In genomic region chr14:60658116-60658515, GRCh38 we compare ENCODE assay signal across 9 cellular contexts. TPM values are rescaled to one million over a fixed set of nuclear protein-coding genes. Genes with fewer than 3 reads are reported as not detected.
DNase-seq lines count a peak whose midpoint lies in the region; ATAC-seq and TF ChIP-seq lines count a peak whose summit lies in the region.
"Had no signal": no experiment of that assay in that cellular context is flagged by ENCODE, and none has a peak within 500 bp of the region (broad histone marks: within the 10 kb centered on the region; RNA-seq: fewer than 3 reads in every experiment).

No MANE protein-coding gene starts in this region.

- H3K9ac ChIP-seq in iPS-18a (ENCODE audit: low read length) = no peak overlapping the region

- TF ChIP-seq POLR2A in stomach (IDR thresholded peaks at IDR 0.05) = no peak

- H3K36me3 ChIP-seq in iPS-18a (ENCODE audit: control insufficient read depth, low read depth, low read length) (no peaks in the 10 kb centered on the region), stomach (no peaks in the 10 kb centered on the region)

- no peak overlapping the region for H3K27ac Mint-ChIP-seq in activated naive CD4-positive, alpha-beta T cell treated with anti-CD3 and anti-CD28 coated beads for 36 hours
- no peak overlapping the region for H3K27ac Mint-ChIP-seq in activated B cell treated with CpG ODN at 0.5 μM for 24 hours

- no peaks in the 10 kb centered on the region for H3K9me3 Mint-ChIP-seq in activated naive CD4-positive, alpha-beta T cell treated with anti-CD3 and anti-CD28 coated beads for 36 hours
- H3K9me3 Mint-ChIP-seq in activated B cell treated with CpG ODN at 0.5 μM for 24 hours = peaks cover 17% of the 10 kb centered on the region

- H3K9me3 ChIP-seq in iPS-18a (ENCODE audit: control insufficient read depth, low read depth, low read length) (no peaks in the 10 kb centered on the region), stomach (no peaks in the 10 kb centered on the region)

- H3K4me3 ChIP-seq in iPS-18a (ENCODE audit: low read length) (peak overlapping the region; percentile 63), stomach (peak overlapping the region; percentile 52 to 86 (median 60))

- POLR2A ChIA-PET in activated B cell treated with CpG ODN at 0.5 μM for 24 hours (lab: Charles Lee) = no interaction called here

- DNase-seq in activated naive CD4-positive, alpha-beta T cell treated with anti-CD3 and anti-CD28 coated beads for 36 hours = no peak
- no peak for DNase-seq in activated naive CD4-positive, alpha-beta T cell treated with Interleukin-2 at 50 U/mL for 16 hours
- DNase-seq in activated B cell treated with CpG ODN at 0.5 μM for 24 hours = no peak
- DNase-seq in stomach = no peak
- no peak for DNase-seq in stimulated activated CD4-positive, alpha-beta T cell treated with anti-CD3 and anti-CD28 coated beads, Interleukin-1b, Interleukin-23, amount 100 ng/mL, for 48 hours
- DNase-seq in SKM-1 treated with dmso at 0.1 percent for 144 hours (lab: John Stamatoyannopoulos, UW; ENCODE audit: unreplicated experiment) = no peak
- DNase-seq in Kasumi-1 (lab: John Stamatoyannopoulos, UW) = no peak
- DNase-seq: activated CD8-positive, alpha-beta memory T cell treated with anti-CD3 and anti-CD28 coated beads, Interleukin-2, amount 50 U/mL, for 4 hours had no signal

- no peak for ATAC-seq in activated B cell treated with CpG ODN at 0.5 μM for 24 hours (ENCODE audit: low read depth)

- peaks cover 29% of the 10 kb centered on the region for H3K4me1 Mint-ChIP-seq in activated naive CD4-positive, alpha-beta T cell treated with anti-CD3 and anti-CD28 coated beads for 36 hours (ENCODE audit: low read depth)
- peaks cover 39% of the 10 kb centered on the region for H3K4me1 Mint-ChIP-seq in activated B cell treated with CpG ODN at 0.5 μM for 24 hours

- intact Hi-C loops in activated naive CD4-positive, alpha-beta T cell treated with anti-CD3 and anti-CD28 coated beads for 36 hours (cut with micrococcal nuclease) = no loop called here
- intact Hi-C loops in activated B cell treated with CpG ODN at 0.5 μM for 24 hours (cut with micrococcal nuclease) = loop anchor here (10.0 kb wide), 3 partner anchors 323 to 1193 kb away; partner anchors contain the start of gene GPR135
- intact Hi-C loops in stomach (cut with DNase I; ENCODE audit: low total_unique reads) = no loop called here

- peak overlapping the region; percentile 75 for H3K4me3 Mint-ChIP-seq in activated naive CD4-positive, alpha-beta T cell treated with anti-CD3 and anti-CD28 coated beads for 36 hours
- peak overlapping the region; percentile 90 for H3K4me3 Mint-ChIP-seq in activated B cell treated with CpG ODN at 0.5 μM for 24 hours

- TF ChIP-seq CTCF in activated B cell treated with CpG ODN at 0.5 μM for 24 hours (IDR thresholded peaks at IDR 0.05) (no peak), stomach (IDR thresholded peaks at IDR 0.05) (no peak)

- H3K4me1 ChIP-seq in iPS-18a (ENCODE audit: control insufficient read depth, low read depth, low read length) (peaks cover 29% of the 10 kb centered on the region), stomach (peaks cover 20 to 34% (median 28%) of the 10 kb centered on the region in 4 donors)

- peaks cover 73% of the 10 kb centered on the region for H3K27me3 ChIP-seq in iPS-18a (ENCODE audit: control insufficient read depth, insufficient read depth, low read length)
- H3K27me3 ChIP-seq in stomach = peaks cover 7 to 95% (median 53%) of the 10 kb centered on the region in 3 donors

- peaks cover 71% of the 10 kb centered on the region for H3K27me3 Mint-ChIP-seq in activated naive CD4-positive, alpha-beta T cell treated with anti-CD3 and anti-CD28 coated beads for 36 hours (ENCODE audit: low read depth)
- H3K27me3 Mint-ChIP-seq in activated B cell treated with CpG ODN at 0.5 μM for 24 hours = peaks cover 67% of the 10 kb centered on the region

- CTCF ChIA-PET in activated naive CD4-positive, alpha-beta T cell treated with anti-CD3 and anti-CD28 coated beads for 36 hours (lab: Charles Lee) = no interaction called here
- CTCF ChIA-PET in activated B cell treated with CpG ODN at 0.5 μM for 24 hours (lab: Charles Lee) = interaction anchor here (1.4 to 2.2 kb wide), 2 partner anchors 96 to 368 kb away, joined by 3 to 10 read pairs; no protein-coding TSS in a partner anchor

- no peak for TF ChIP-seq EP300 in stomach (IDR thresholded peaks at IDR 0.05)

- H3K36me3 Mint-ChIP-seq in activated naive CD4-positive, alpha-beta T cell treated with anti-CD3 and anti-CD28 coated beads for 36 hours (ENCODE audit: low read depth) = no peaks in the 10 kb centered on the region
- H3K36me3 Mint-ChIP-seq in activated B cell treated with CpG ODN at 0.5 μM for 24 hours (ENCODE audit: low read depth) = peaks cover 9% of the 10 kb centered on the region

- WGBS in stomach, 5 donors = 39 to 55% (median 43%) methylated on average over 10 of the region's 10 CpGs

- H3K27ac ChIP-seq in iPS-18a (ENCODE audit: low read length) (no peak overlapping the region), stomach (no peak overlapping the region)

RNA-seq across cellular contexts. Expression of gene SIX1, which starts 8.8 kb away (rescaled TPM):
- not detected for total RNA-seq in activated naive CD4-positive, alpha-beta T cell treated with anti-CD3 and anti-CD28 coated beads for 36 hours
- not detected in 2 replicates for total RNA-seq in activated B cell treated with CpG ODN at 0.5 μM for 24 hours
- total RNA-seq in stomach = 1 to 10 TPM in 1 of 5 donors, under 1 TPM in 1, not detected in 3; 0.73 to 8.0 TPM
- polyA plus RNA-seq in stomach = under 1 TPM in 2 of 3 donors, not detected in 1; 0.19 to 0.61 TPM
